In the genomic region with DNA sequence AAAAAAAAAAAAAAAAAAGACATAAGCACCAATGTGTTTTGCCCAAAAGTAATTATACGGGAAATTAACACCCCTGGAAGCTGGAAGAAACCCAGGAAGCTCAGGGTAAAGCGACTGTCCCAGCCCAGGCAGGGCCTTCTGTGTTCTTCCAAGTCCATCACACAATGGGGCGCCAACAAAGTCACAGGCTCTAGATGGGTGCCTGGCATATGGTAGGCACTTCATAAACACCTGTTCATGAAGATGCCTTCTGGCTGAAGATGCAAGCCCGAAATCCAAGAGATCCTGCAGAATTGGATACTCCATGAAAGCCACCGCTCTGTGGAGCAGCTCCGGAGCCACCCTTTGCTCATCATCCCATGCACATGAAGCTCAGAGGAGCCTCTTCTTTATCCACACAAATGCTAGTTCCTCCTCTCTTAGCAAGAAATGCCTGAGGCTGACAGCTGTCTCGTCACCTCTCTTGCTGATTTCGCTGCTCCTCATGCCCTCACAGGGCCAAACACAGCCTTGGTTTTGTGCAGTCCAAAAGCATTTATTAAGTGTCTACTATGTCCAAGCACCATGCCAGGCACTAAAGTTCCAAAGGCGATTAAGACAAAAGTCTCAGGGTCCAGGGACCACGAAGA, we compare ENCODE assay signal across 14 cellular contexts.
DNase-seq lines count a peak whose midpoint lies in the region; ATAC-seq lines count a peak whose summit lies in the region.
"Had no signal": no experiment of that assay in that cellular context is flagged by ENCODE, and none has a peak within 500 bp of the region (broad histone marks: within the 10 kb centered on the region; RNA-seq: fewer than 3 reads in every experiment).

No MANE protein-coding gene starts in this region.

- H2BK120ac ChIP-seq in mesenchymal stem cell (ENCODE audit: low read depth, low read length): no peak overlapping the region

- 97% methylated on average over 10 of the region's 10 CpGs for WGBS in mesenchymal stem cell

- intact Hi-C loops in dendritic cell treated with granulocyte-macrophage colony-stimulating factor and Interleukin-4, amounts not matched to agents 40 ng/mL and 50 ng/mL, for 4 days (cut with micrococcal nuclease): no loop called here

- no peak overlapping the region for H3K23ac ChIP-seq in mesenchymal stem cell (ENCODE audit: low read length in 2 of 2)

- H2BK15ac ChIP-seq in mesenchymal stem cell (ENCODE audit: low read depth, poor library complexity, severe bottlenecking): no peak overlapping the region

- H3K27ac ChIP-seq in mesenchymal stem cell (ENCODE audit: low read length, poor library complexity, severe bottlenecking): no peak overlapping the region

- H2BK12ac ChIP-seq in mesenchymal stem cell (ENCODE audit: low read length in 2 of 2): no peak overlapping the region

- H3K9me3 ChIP-seq in mesenchymal stem cell (ENCODE audit: control insufficient read depth, low read length): no peaks in the 10 kb centered on the region

- H3K4me3 ChIP-seq in mesenchymal stem cell (ENCODE audit: insufficient read depth in 1 of 2, low read depth in 1 of 2, low read length in 2 of 2): no peak overlapping the region
- H3K4me3 ChIP-seq: smooth muscle cell had no signal

- H3K36me3 ChIP-seq in mesenchymal stem cell (ENCODE audit: control insufficient read depth in 1 of 2, insufficient read depth in 2 of 2, low read depth in 1 of 2, low read length in 2 of 2): peaks cover 0 to 5% of the 10 kb centered on the region in 2 experiments

- H3K9ac ChIP-seq in mesenchymal stem cell (ENCODE audit: low read length): no peak overlapping the region

- no peak overlapping the region for H3K4ac ChIP-seq in mesenchymal stem cell (ENCODE audit: low read depth in 1 of 2, low read length in 2 of 2)

- H3K4me3 Mint-ChIP-seq in activated naive CD8-positive, alpha-beta T cell: no peak overlapping the region
- H3K4me3 Mint-ChIP-seq in activated naive CD8-positive, alpha-beta T cell treated with anti-CD3 and anti-CD28 coated beads, Interleukin-2, amount 50 U/mL, for 24 hours: no peak overlapping the region
- no peak overlapping the region for H3K4me3 Mint-ChIP-seq in dendritic cell treated with granulocyte-macrophage colony-stimulating factor and Interleukin-4, amounts not matched to agents 40 ng/mL and 50 ng/mL, for 4 days

- H3K4me1 Mint-ChIP-seq in activated naive CD8-positive, alpha-beta T cell (ENCODE audit: low read depth): peaks cover 64% of the 10 kb centered on the region
- peaks cover 54% of the 10 kb centered on the region for H3K4me1 Mint-ChIP-seq in activated naive CD8-positive, alpha-beta T cell treated with anti-CD3 and anti-CD28 coated beads, Interleukin-2, amount 50 U/mL, for 24 hours
- peaks cover 89% of the 10 kb centered on the region for H3K4me1 Mint-ChIP-seq in dendritic cell treated with granulocyte-macrophage colony-stimulating factor and Interleukin-4, amounts not matched to agents 40 ng/mL and 50 ng/mL, for 4 days (ENCODE audit: low read depth)

- no peak for DNase-seq in activated naive CD8-positive, alpha-beta T cell treated with anti-CD3 and anti-CD28 coated beads, Interleukin-2, amount 50 U/mL, for 24 hours
- DNase-seq in NCI-H2171 (lab: John Stamatoyannopoulos, UW) (peak; percentile 55), HT-29 (ENCODE audit: low spot score) (no peak), dermis blood vessel endothelial cell (no peak), mesenchymal stem cell (no peak)
- DNase-seq: activated naive CD4-positive, alpha-beta T cell; AML-193; foreskin melanocyte; NCI-H1105; stimulated activated CD4-positive, alpha-beta T cell treated with anti-CD3 and anti-CD28 coated beads, Interleukin-4, amount 100 ng/mL, for 4 hours had no signal

- H4K8ac ChIP-seq in mesenchymal stem cell (ENCODE audit: low read length): no peak overlapping the region

- H3K14ac ChIP-seq in mesenchymal stem cell (ENCODE audit: low read length in 2 of 2): no peak overlapping the region

- H4K91ac ChIP-seq in mesenchymal stem cell (ENCODE audit: low read length): no peak overlapping the region

- ATAC-seq in activated naive CD8-positive, alpha-beta T cell treated with anti-CD3 and anti-CD28 coated beads, Interleukin-2, amount 50 U/mL, for 24 hours: no peak
- ATAC-seq: SK-N-SH treated with all-trans-retinoic acid at 6 μM for 48 hours had no signal

- H3K9me3 Mint-ChIP-seq in activated naive CD8-positive, alpha-beta T cell (ENCODE audit: low read depth): no peaks in the 10 kb centered on the region
- no peaks in the 10 kb centered on the region for H3K9me3 Mint-ChIP-seq in activated naive CD8-positive, alpha-beta T cell treated with anti-CD3 and anti-CD28 coated beads, Interleukin-2, amount 50 U/mL, for 24 hours
- no peaks in the 10 kb centered on the region for H3K9me3 Mint-ChIP-seq in dendritic cell treated with granulocyte-macrophage colony-stimulating factor and Interleukin-4, amounts not matched to agents 40 ng/mL and 50 ng/mL, for 4 days

- no peak overlapping the region for H2BK5ac ChIP-seq in mesenchymal stem cell (ENCODE audit: low read depth, low read length, poor library complexity, severe bottlenecking)

- H3K27ac Mint-ChIP-seq in activated naive CD8-positive, alpha-beta T cell: peak overlapping the region; percentile 87
- H3K27ac Mint-ChIP-seq in activated naive CD8-positive, alpha-beta T cell treated with anti-CD3 and anti-CD28 coated beads, Interleukin-2, amount 50 U/mL, for 24 hours: no peak overlapping the region
- H3K27ac Mint-ChIP-seq in dendritic cell treated with granulocyte-macrophage colony-stimulating factor and Interleukin-4, amounts not matched to agents 40 ng/mL and 50 ng/mL, for 4 days: peak overlapping the region; percentile 80

- H3K4me2 ChIP-seq in mesenchymal stem cell (ENCODE audit: low read length, poor library complexity, severe bottlenecking): no peak overlapping the region
- H3K4me2 ChIP-seq: smooth muscle cell had no signal

- H3K18ac ChIP-seq in mesenchymal stem cell (ENCODE audit: low read depth in 1 of 2, low read length in 2 of 2): no peak overlapping the region

- no peak overlapping the region for H2AFZ ChIP-seq in mesenchymal stem cell (ENCODE audit: low read depth, low read length)

- H3K79me1 ChIP-seq in mesenchymal stem cell (replicated peaks; ENCODE audit: low read length, poor library complexity, severe bottlenecking): peaks cover 48% of the 10 kb centered on the region

- H2AK5ac ChIP-seq in mesenchymal stem cell (ENCODE audit: low read length, severe bottlenecking): no peak overlapping the region

- H3K4me1 ChIP-seq in mesenchymal stem cell (ENCODE audit: control insufficient read depth, insufficient read depth, low read depth, low read length): no peaks in the 10 kb centered on the region

- H3K36me3 Mint-ChIP-seq in activated naive CD8-positive, alpha-beta T cell: peaks cover 3% of the 10 kb centered on the region
- H3K36me3 Mint-ChIP-seq in activated naive CD8-positive, alpha-beta T cell treated with anti-CD3 and anti-CD28 coated beads, Interleukin-2, amount 50 U/mL, for 24 hours (ENCODE audit: low read depth): no peaks in the 10 kb centered on the region
- H3K36me3 Mint-ChIP-seq in dendritic cell treated with granulocyte-macrophage colony-stimulating factor and Interleukin-4, amounts not matched to agents 40 ng/mL and 50 ng/mL, for 4 days (ENCODE audit: low read depth): peaks cover 24% of the 10 kb centered on the region

- no peaks in the 10 kb centered on the region for H3K27me3 Mint-ChIP-seq in activated naive CD8-positive, alpha-beta T cell
- no peaks in the 10 kb centered on the region for H3K27me3 Mint-ChIP-seq in activated naive CD8-positive, alpha-beta T cell treated with anti-CD3 and anti-CD28 coated beads, Interleukin-2, amount 50 U/mL, for 24 hours
- no peaks in the 10 kb centered on the region for H3K27me3 Mint-ChIP-seq in dendritic cell treated with granulocyte-macrophage colony-stimulating factor and Interleukin-4, amounts not matched to agents 40 ng/mL and 50 ng/mL, for 4 days

- H3K27me3 ChIP-seq in mesenchymal stem cell (ENCODE audit: control insufficient read depth in 1 of 2, insufficient read depth in 1 of 2, low read length in 2 of 2): no peaks in the 10 kb centered on the region
